In the genomic region with DNA sequence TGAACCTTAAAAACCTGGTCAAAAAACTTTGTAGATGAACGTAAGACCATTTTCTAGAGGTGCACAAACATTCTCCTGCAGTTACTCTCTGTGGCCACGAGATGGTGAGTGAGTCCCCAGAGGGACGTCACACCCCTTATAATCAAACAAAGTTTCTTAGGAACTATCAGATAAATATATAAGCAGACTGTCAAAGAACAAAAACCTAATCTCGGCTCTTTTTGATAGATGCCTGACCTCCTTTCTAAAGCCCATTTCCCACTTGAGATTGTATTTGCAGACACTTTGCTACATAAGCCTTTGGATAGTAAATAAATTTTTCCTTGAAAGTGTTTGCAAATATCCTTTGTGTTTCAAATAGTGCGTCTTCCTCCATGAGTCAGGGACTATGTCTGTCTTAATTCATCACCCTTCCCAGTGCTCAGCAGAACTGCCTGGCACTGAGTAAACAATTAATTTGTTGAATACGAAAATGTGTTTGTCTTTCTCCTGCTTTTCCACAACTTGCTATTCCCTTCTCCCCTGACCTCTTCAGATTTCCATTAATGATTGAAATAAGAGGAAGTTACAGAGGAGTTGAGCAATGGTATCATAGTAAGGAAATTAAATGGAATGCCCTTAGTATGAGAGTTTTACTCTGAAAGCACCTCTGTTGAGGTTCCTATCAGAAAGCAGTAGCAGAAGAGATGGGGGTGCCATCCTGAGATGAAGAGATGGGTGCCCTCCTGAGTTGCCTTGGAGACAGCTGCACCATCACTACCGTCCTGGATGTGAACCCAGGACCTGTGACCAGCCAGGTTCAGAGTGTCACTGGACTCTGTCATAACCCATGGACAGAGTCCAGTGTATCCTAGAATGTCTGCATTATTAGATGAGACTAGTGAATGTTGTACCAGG, we compare ENCODE assay signal across 9 cellular contexts. TPM values are rescaled to one million over a fixed set of nuclear protein-coding genes. Genes with fewer than 3 reads are reported as not detected.
DNase-seq lines count a peak whose midpoint lies in the region; ATAC-seq, FAIRE-seq and TF ChIP-seq lines count a peak whose summit lies in the region.
"Had no signal": no experiment of that assay in that cellular context is flagged by ENCODE, and none has a peak within 500 bp of the region (broad histone marks: within the 10 kb centered on the region; RNA-seq: fewer than 3 reads in every experiment).

No MANE protein-coding gene starts in this region.

- H3K4me1 Mint-ChIP-seq in activated T-cell treated with anti-CD3 and anti-CD28 coated beads, Interleukin-2, amount 50 U/mL, for 72 hours (ENCODE audit: low read depth) = peaks cover 12% of the 10 kb centered on the region

- H3K27me3 Mint-ChIP-seq in activated T-cell treated with anti-CD3 and anti-CD28 coated beads, Interleukin-2, amount 50 U/mL, for 72 hours (ENCODE audit: low read depth) = no peaks in the 10 kb centered on the region

- intact Hi-C loops in pancreas (cut with DNase I) = loop anchor here in 1 of 3 donors (5.0 kb wide), 1 partner anchor 135 kb away; no protein-coding TSS in a partner anchor

- TF ChIP-seq CTCF in foreskin fibroblast (IDR thresholded peaks at IDR 0.05; ENCODE audit: low read depth, low read length) (peak; percentile 75), pancreas (IDR thresholded peaks at IDR 0.05) (peak; percentile 56 to 82 (median 76))

- in situ Hi-C loops in ACHN (cut with HindIII; ENCODE audit: low pct_ligation_motif_present, low pct_unique_long_range_greater_than_20kb, low sequenced_read_pairs) = no loop called here

- ATAC-seq in HG02970 (IDR thresholded peaks at IDR 0.05; ENCODE audit: low FRiP score, unreplicated experiment) (peak; percentile 67), pancreas (peak; percentile 87 to 96 (median 94)), HG02571 (IDR thresholded peaks at IDR 0.05; ENCODE audit: unreplicated experiment) (no peak)
- ATAC-seq in activated T-cell treated with anti-CD3 and anti-CD28 coated beads, Interleukin-2, amount 50 U/mL, for 72 hours (replicated peaks in 1 of 2) = peak; percentile 51 to 53

- H3K4me1 ChIP-seq in pancreas = peaks cover 0 to 8% (median 5%) of the 10 kb centered on the region in 3 donors

- no peak overlapping the region for H3K4me3 Mint-ChIP-seq in activated T-cell treated with anti-CD3 and anti-CD28 coated beads, Interleukin-2, amount 50 U/mL, for 72 hours
- H3K4me3 Mint-ChIP-seq: natural killer cell treated with Interleukin-12 subunit alpha and Interleukin-12 subunit beta and Interleukin-15 and Interleukin-18, amount 100 ng/mL, for 72 hours had no signal

- H3K4me3 ChIP-seq in foreskin fibroblast (ENCODE audit: low read depth in 1 of 2, low read length in 2 of 2) = no peak overlapping the region
- no peak overlapping the region for H3K4me3 ChIP-seq in pancreas

- peak overlapping the region in 2 of 4 donors; percentile 47 to 58 for H3K27ac ChIP-seq in pancreas

- no peaks in the 10 kb centered on the region for H3K9me3 Mint-ChIP-seq in activated T-cell treated with anti-CD3 and anti-CD28 coated beads, Interleukin-2, amount 50 U/mL, for 72 hours
- H3K9me3 Mint-ChIP-seq: natural killer cell treated with Interleukin-12 subunit alpha and Interleukin-12 subunit beta and Interleukin-15 and Interleukin-18, amount 100 ng/mL, for 72 hours had no signal

- peak; percentile 55 for DNase-seq in ACHN
- DNase-seq in GM03348 (ENCODE audit: low spot score) = peak; percentile 79
- DNase-seq in NCI-H345 (lab: John Stamatoyannopoulos, UW) = peak; percentile 19
- DNase-seq in activated T-cell treated with anti-CD3 and anti-CD28 coated beads, Interleukin-2, amount 50 U/mL, for 72 hours = peak; percentile 19 to 25
- DNase-seq in foreskin fibroblast = peak; percentile 46 to 77
- DNase-seq in pancreas = peak in 2 of 6 donors; percentile 20 to 35

- no peaks in the 10 kb centered on the region for H3K36me3 Mint-ChIP-seq in activated T-cell treated with anti-CD3 and anti-CD28 coated beads, Interleukin-2, amount 50 U/mL, for 72 hours (ENCODE audit: insufficient read depth in 2 of 2)
- H3K36me3 Mint-ChIP-seq: natural killer cell treated with Interleukin-12 subunit alpha and Interleukin-12 subunit beta and Interleukin-15 and Interleukin-18, amount 100 ng/mL, for 72 hours had no signal

- no peaks in the 10 kb centered on the region for H3K9me3 ChIP-seq in pancreas

- no peak overlapping the region for H3K27ac Mint-ChIP-seq in activated T-cell treated with anti-CD3 and anti-CD28 coated beads, Interleukin-2, amount 50 U/mL, for 72 hours
- H3K27ac Mint-ChIP-seq: natural killer cell treated with Interleukin-12 subunit alpha and Interleukin-12 subunit beta and Interleukin-15 and Interleukin-18, amount 100 ng/mL, for 72 hours had no signal

- peak; percentile 94 for FAIRE-seq in pancreas (lab: Jason Lieb, UNC)

- WGBS in pancreas, 2 donors = 18 to 19% methylated on average over 7 of the region's 7 CpGs

- peaks cover 0 to 18% (median 4%) of the 10 kb centered on the region in 3 donors for H3K36me3 ChIP-seq in pancreas

- no peaks in the 10 kb centered on the region for H3K27me3 ChIP-seq in pancreas

RNA-seq across cellular contexts. Expression of a gene that starts 57.8 kb away (rescaled TPM):
- 1 to 10 TPM; 2.7 to 3.0 TPM for total RNA-seq in activated T-cell treated with anti-CD3 and anti-CD28 coated beads, Interleukin-2, amount 50 U/mL, for 72 hours
- 1 to 10 TPM; 3.3 to 6.6 (median 4.8) TPM for total RNA-seq in pancreas
- polyA plus RNA-seq in pancreas = 1 to 10 TPM; 5.0 to 8.7 TPM
